ENCODE assay signal across 28 cellular contexts in the genomic region with DNA sequence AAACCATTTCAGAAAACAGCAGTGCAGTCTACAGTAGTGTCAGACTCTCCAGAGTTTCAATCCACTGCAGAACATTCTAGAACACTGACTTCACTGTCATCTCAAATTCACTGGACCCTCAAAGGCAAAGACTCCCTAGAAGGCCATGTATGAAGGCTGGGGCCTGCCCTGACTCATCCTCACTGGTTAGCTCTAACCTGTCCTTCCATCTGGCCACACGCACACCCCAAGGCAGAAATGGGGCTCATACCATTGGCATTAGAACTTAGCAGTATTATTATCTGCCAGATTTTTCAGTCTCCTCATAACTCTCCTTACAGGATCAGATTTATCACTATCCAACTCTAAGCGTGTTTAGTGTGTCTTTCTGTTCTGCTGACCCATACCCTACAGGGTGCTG. TPM values are rescaled to one million over a fixed set of nuclear protein-coding genes. Genes with fewer than 3 reads are reported as not detected.
"Had no signal": no experiment of that assay in that cellular context is flagged by ENCODE, and none has a peak within 500 bp of the region (broad histone marks: within the 10 kb centered on the region; RNA-seq: fewer than 3 reads in every experiment).

No MANE protein-coding gene starts in this region.

- H3K4me3 Mint-ChIP-seq: effector memory CD8-positive, alpha-beta T cell; memory B cell; naive B cell; natural killer cell treated with Interleukin-12 subunit alpha and Interleukin-12 subunit beta and Interleukin-15 and Interleukin-18, amount 100 ng/mL, for 72 hours; neural crest cell; stimulated activated naive CD8-positive, alpha-beta T cell treated with anti-CD3 and anti-CD28 coated beads, Interleukin-15, amount 100 ng/mL, for 72 hours had no signal

- H3K27me3 ChIP-seq: heart right ventricle, right atrium auricular region, suprapubic skin, thyroid gland, vagina had no signal

- H3K4me3 ChIP-seq: coronary artery, heart right ventricle, lower lobe of right lung, prostate gland, right atrium auricular region, smooth muscle cell, suprapubic skin, thyroid gland, vagina had no signal

- H3K4me1 Mint-ChIP-seq: memory B cell; neural crest cell; stimulated activated naive CD8-positive, alpha-beta T cell treated with anti-CD3 and anti-CD28 coated beads, Interleukin-15, amount 100 ng/mL, for 72 hours had no signal

- H3K27ac Mint-ChIP-seq: effector memory CD8-positive, alpha-beta T cell; memory B cell; natural killer cell treated with Interleukin-12 subunit alpha and Interleukin-12 subunit beta and Interleukin-15 and Interleukin-18, amount 100 ng/mL, for 72 hours; stimulated activated naive CD8-positive, alpha-beta T cell treated with anti-CD3 and anti-CD28 coated beads, Interleukin-15, amount 100 ng/mL, for 72 hours had no signal

- H3K4me1 ChIP-seq: lower lobe of right lung, prostate gland, right atrium auricular region, thyroid gland, vagina had no signal

- H3K27ac ChIP-seq: coronary artery, heart right ventricle, lower lobe of right lung, prostate gland, right atrium auricular region, suprapubic skin, thyroid gland, vagina had no signal

- ATAC-seq: effector memory CD8-positive, alpha-beta T cell; heart right ventricle; left colon; left ventricle myocardium superior; lower lobe of right lung; natural killer cell treated with Interleukin-12 subunit alpha and Interleukin-12 subunit beta and Interleukin-15 and Interleukin-18, amount 100 ng/mL, for 72 hours; sciatic nerve; stimulated activated naive CD8-positive, alpha-beta T cell treated with anti-CD3 and anti-CD28 coated beads, Interleukin-15, amount 100 ng/mL, for 72 hours had no signal

- H3K9me3 ChIP-seq: lower lobe of right lung, prostate gland, right atrium auricular region, suprapubic skin, thyroid gland, vagina had no signal

- H3K36me3 Mint-ChIP-seq: memory B cell; naive B cell; natural killer cell treated with Interleukin-12 subunit alpha and Interleukin-12 subunit beta and Interleukin-15 and Interleukin-18, amount 100 ng/mL, for 72 hours had no signal

- DNase-seq: dermis blood vessel endothelial cell; effector memory CD8-positive, alpha-beta T cell; foreskin melanocyte; glutamatergic neuron; heart right ventricle; hippocampal formation; left colon; left ventricle myocardium superior; lower lobe of right lung; naive B cell; stimulated activated CD4-positive, alpha-beta T cell treated with anti-CD3 and anti-CD28 coated beads, Interleukin-12 subunit alpha, Interleukin-12 subunit beta, amount 100 ng/mL, for 4 hours; stimulated activated CD4-positive, alpha-beta T cell treated with anti-CD3 and anti-CD28 coated beads, Interleukin-1b, Interleukin-23, amount 100 ng/mL, for 48 hours; stimulated activated CD4-positive, alpha-beta T cell treated with anti-CD3 and anti-CD28 coated beads, Interleukin-4, amount 100 ng/mL, for 1 hour; stimulated activated CD8-positive, alpha-beta memory T cell treated with anti-CD3 and anti-CD28 coated beads, Interleukin-4, amount 100 ng/mL, for 48 hours; stimulated activated naive CD4-positive, alpha-beta T cell; stimulated activated naive CD8-positive, alpha-beta T cell treated with anti-CD3 and anti-CD28 coated beads, Interleukin-15, amount 100 ng/mL, for 72 hours; thyroid gland; trophoblast cell had no signal

- H3K4me2 ChIP-seq: smooth muscle cell had no signal

- H3K36me3 ChIP-seq: heart right ventricle, lower lobe of right lung, prostate gland, right atrium auricular region, suprapubic skin, thyroid gland had no signal

- H3K9me3 Mint-ChIP-seq: effector memory CD8-positive, alpha-beta T cell; memory B cell; natural killer cell treated with Interleukin-12 subunit alpha and Interleukin-12 subunit beta and Interleukin-15 and Interleukin-18, amount 100 ng/mL, for 72 hours; neural crest cell; stimulated activated naive CD8-positive, alpha-beta T cell treated with anti-CD3 and anti-CD28 coated beads, Interleukin-15, amount 100 ng/mL, for 72 hours had no signal

RNA-seq across cellular contexts. Expression of a gene that starts 20.4 kb away (rescaled TPM):
- total RNA-seq: natural killer cell treated with Interleukin-12 subunit alpha and Interleukin-12 subunit beta and Interleukin-15 and Interleukin-18, amount 100 ng/mL, for 72 hours had no signal
